In genomic region chr7:80699030-80699638, GRCh38 we compare ENCODE assay signal across 8 cellular contexts.
DNase-seq lines count a peak whose midpoint lies in the region; ATAC-seq and TF ChIP-seq lines count a peak whose summit lies in the region.

No MANE protein-coding gene starts in this region.

- TF ChIP-seq POLR2A in breast epithelium (IDR thresholded peaks at IDR 0.05) = no peak
- TF ChIP-seq POLR2A in right lobe of liver (IDR thresholded peaks at IDR 0.05) = no peak

- TF ChIP-seq CTCF in breast epithelium (IDR thresholded peaks at IDR 0.05) = peak; percentile 78 to 90 (median 86)
- TF ChIP-seq CTCF in right lobe of liver (IDR thresholded peaks at IDR 0.05) = peak; percentile 54 to 73 (median 68)

- ATAC-seq in GM18907 (IDR thresholded peaks at IDR 0.05; ENCODE audit: unreplicated experiment) (peak; percentile 86), HG03354 (IDR thresholded peaks at IDR 0.05; ENCODE audit: poor library complexity, severe bottlenecking, unreplicated experiment) (peak; percentile 82), right lobe of liver (peak; percentile 69 to 83 (median 80)), GM19397 (IDR thresholded peaks at IDR 0.05; ENCODE audit: unreplicated experiment) (no peak)

- 15% methylated on average over 5 of the region's 5 CpGs for WGBS in right lobe of liver (ENCODE audit: insufficient coverage, low coverage, low lambda C conversion rate, missing lambda C conversion rate)

- H3K4me3 ChIP-seq in breast epithelium (no peak overlapping the region), right lobe of liver (no peak overlapping the region)

- H3K36me3 ChIP-seq in breast epithelium = no peaks in the 10 kb centered on the region
- no peaks in the 10 kb centered on the region for H3K36me3 ChIP-seq in right lobe of liver

- peak; percentile 61 for DNase-seq in Ammon's horn (ENCODE audit: low spot score)
- peak; percentile 75 for DNase-seq in NCI-H526 treated with DMSO at 0.1 percent for 48 hours (lab: John Stamatoyannopoulos, UW)
- DNase-seq in breast epithelium (ENCODE audit: low spot score in 2 of 2) = no peak
- no peak for DNase-seq in right lobe of liver
- no peak for DNase-seq in islet precursor cell

- H3K27me3 ChIP-seq in breast epithelium (no peaks in the 10 kb centered on the region), right lobe of liver (no peaks in the 10 kb centered on the region)

- no peaks in the 10 kb centered on the region for H3K4me1 ChIP-seq in breast epithelium
- peaks cover 0 to 6% (median 0%) of the 10 kb centered on the region in 4 donors for H3K4me1 ChIP-seq in right lobe of liver

- H3K27ac ChIP-seq in breast epithelium = no peak overlapping the region
- H3K27ac ChIP-seq in right lobe of liver = no peak overlapping the region

- intact Hi-C loops in breast epithelium (cut with DNase I; ENCODE audit: low total_unique reads) = loop anchor here (5.0 kb wide), 1 partner anchor 773 kb away; no protein-coding TSS in a partner anchor
- intact Hi-C loops in right lobe of liver (cut with DNase I) = no loop called here

- H3K9me3 ChIP-seq in breast epithelium = no peaks in the 10 kb centered on the region
- no peaks in the 10 kb centered on the region for H3K9me3 ChIP-seq in right lobe of liver

Comparison
In these comparisons a context has a peak if more than half of its experiments do, and no peak if none do; other contexts are left out.
1. DNase-seq: peak in Ammon's horn (single experiment) and NCI-H526 treated with DMSO at 0.1 percent for 48 hours (single experiment); none in breast epithelium (0 of 2), right lobe of liver (0 of 3) and islet precursor cell (single experiment).